29 cellular contexts compared by ENCODE assay signal in the genomic region with DNA sequence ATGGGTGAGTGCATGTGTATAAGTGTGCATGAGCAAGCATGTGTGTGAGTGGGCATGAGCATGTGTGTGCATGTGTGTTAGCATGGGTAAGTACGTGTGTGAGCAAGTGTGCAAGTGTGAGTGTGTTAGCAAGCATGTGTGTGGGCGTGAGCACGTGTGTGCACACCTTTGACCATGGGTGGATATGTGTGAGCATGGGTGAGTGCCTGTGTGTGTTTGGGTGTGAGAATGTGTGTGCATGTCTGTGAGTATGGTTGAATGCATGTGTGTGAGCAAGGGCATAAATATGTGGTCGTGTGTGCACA.
DNase-seq lines count a peak whose midpoint lies in the region; ATAC-seq and TF ChIP-seq lines count a peak whose summit lies in the region.
"Had no signal": no experiment of that assay in that cellular context is flagged by ENCODE, and none has a peak within 500 bp of the region (broad histone marks: within the 10 kb centered on the region; RNA-seq: fewer than 3 reads in every experiment).

No MANE protein-coding gene starts in this region.

- 90% methylated on average over 4 of the region's 4 CpGs for WGBS in esophagus muscularis mucosa

- no peak overlapping the region for H3K4me3 ChIP-seq in esophagus muscularis mucosa
- H3K4me3 ChIP-seq: adrenal gland, GM23338, prostate gland, SJCRH30, upper lobe of left lung had no signal

- peaks cover 0 to 26% (median 0%) of the 10 kb centered on the region in 4 donors for H3K27me3 ChIP-seq in esophagus muscularis mucosa
- H3K27me3 ChIP-seq: neutrophil had no signal

- H3K36me3 Mint-ChIP-seq in activated CD4-positive, alpha-beta T cell treated with anti-CD3 and anti-CD28 coated beads, Interleukin-2, amount 10 ng/mL, durations not matched to agents 7 days and 5 days (ENCODE audit: low read depth) = no peaks in the 10 kb centered on the region
- H3K36me3 Mint-ChIP-seq in activated T-helper 2 cell treated with anti-CD3 and anti-CD28 coated beads, Interferon-gamma antibody, Interleukin-2, Interleukin-4, amounts not matched to agents 10 μg/mL and 5 μg/mL and 100 μg/mL, durations not matched to agents 14 hours and 24 hours and 36 hours (ENCODE audit: low read depth) = no peaks in the 10 kb centered on the region
- H3K36me3 Mint-ChIP-seq in nephron progenitor cell (ENCODE audit: low read depth) = no peaks in the 10 kb centered on the region
- H3K36me3 Mint-ChIP-seq: activated CD8-positive, alpha-beta memory T cell treated with anti-CD3 and anti-CD28 coated beads, Interleukin-2, amount 10 ng/mL, durations not matched to agents 7 days and 5 days; memory B cell; stimulated activated effector memory CD8-positive, alpha-beta T cell treated with anti-CD3 and anti-CD28 coated beads, Interleukin-12 subunit alpha, Interleukin-12 subunit beta, amount 100 ng/mL, for 72 hours had no signal

- CTCF ChIA-PET in activated CD4-positive, alpha-beta T cell treated with anti-CD3 and anti-CD28 coated beads, Interleukin-2, amount 10 ng/mL, durations not matched to agents 7 days and 5 days (lab: Charles Lee) = no interaction called here

- no peaks in the 10 kb centered on the region for H3K4me1 Mint-ChIP-seq in activated CD4-positive, alpha-beta T cell treated with anti-CD3 and anti-CD28 coated beads, Interleukin-2, amount 10 ng/mL, durations not matched to agents 7 days and 5 days
- no peaks in the 10 kb centered on the region for H3K4me1 Mint-ChIP-seq in activated T-helper 2 cell treated with anti-CD3 and anti-CD28 coated beads, Interferon-gamma antibody, Interleukin-2, Interleukin-4, amounts not matched to agents 10 μg/mL and 5 μg/mL and 100 μg/mL, durations not matched to agents 14 hours and 24 hours and 36 hours (ENCODE audit: low read depth)
- peaks cover 28% of the 10 kb centered on the region for H3K4me1 Mint-ChIP-seq in nephron progenitor cell
- H3K4me1 Mint-ChIP-seq: activated CD8-positive, alpha-beta memory T cell treated with anti-CD3 and anti-CD28 coated beads, Interleukin-2, amount 10 ng/mL, durations not matched to agents 7 days and 5 days; GM23338; memory B cell had no signal

- H3K4me3 Mint-ChIP-seq in activated CD4-positive, alpha-beta T cell treated with anti-CD3 and anti-CD28 coated beads, Interleukin-2, amount 10 ng/mL, durations not matched to agents 7 days and 5 days = no peak overlapping the region
- no peak overlapping the region for H3K4me3 Mint-ChIP-seq in activated T-helper 2 cell treated with anti-CD3 and anti-CD28 coated beads, Interferon-gamma antibody, Interleukin-2, Interleukin-4, amounts not matched to agents 10 μg/mL and 5 μg/mL and 100 μg/mL, durations not matched to agents 14 hours and 24 hours and 36 hours (ENCODE audit: low read depth)
- no peak overlapping the region for H3K4me3 Mint-ChIP-seq in nephron progenitor cell
- H3K4me3 Mint-ChIP-seq: activated CD8-positive, alpha-beta memory T cell treated with anti-CD3 and anti-CD28 coated beads, Interleukin-2, amount 10 ng/mL, durations not matched to agents 7 days and 5 days; activated T-cell treated with anti-CD3 and anti-CD28 coated beads, Interleukin-2, amount 50 U/mL, for 72 hours; GM23338; HFFc6; memory B cell; stimulated activated effector memory CD8-positive, alpha-beta T cell treated with anti-CD3 and anti-CD28 coated beads, Interleukin-12 subunit alpha, Interleukin-12 subunit beta, amount 100 ng/mL, for 72 hours had no signal

- peaks cover 0 to 2% (median under 1%) of the 10 kb centered on the region in 4 donors for H3K4me1 ChIP-seq in esophagus muscularis mucosa
- H3K4me1 ChIP-seq: adrenal gland, prostate gland, SJCRH30, upper lobe of left lung had no signal

- no peaks in the 10 kb centered on the region for H3K27me3 Mint-ChIP-seq in activated CD4-positive, alpha-beta T cell treated with anti-CD3 and anti-CD28 coated beads, Interleukin-2, amount 10 ng/mL, durations not matched to agents 7 days and 5 days
- no peaks in the 10 kb centered on the region for H3K27me3 Mint-ChIP-seq in activated T-helper 2 cell treated with anti-CD3 and anti-CD28 coated beads, Interferon-gamma antibody, Interleukin-2, Interleukin-4, amounts not matched to agents 10 μg/mL and 5 μg/mL and 100 μg/mL, durations not matched to agents 14 hours and 24 hours and 36 hours (ENCODE audit: low read depth)
- H3K27me3 Mint-ChIP-seq in nephron progenitor cell (ENCODE audit: low read depth, poor library complexity) = peaks cover 9% of the 10 kb centered on the region
- H3K27me3 Mint-ChIP-seq: activated CD8-positive, alpha-beta memory T cell treated with anti-CD3 and anti-CD28 coated beads, Interleukin-2, amount 10 ng/mL, durations not matched to agents 7 days and 5 days had no signal

- POLR2A ChIA-PET in activated CD4-positive, alpha-beta T cell treated with anti-CD3 and anti-CD28 coated beads, Interleukin-2, amount 10 ng/mL, durations not matched to agents 7 days and 5 days (lab: Charles Lee) = no interaction called here

- intact Hi-C loops in activated T-helper 2 cell treated with anti-CD3 and anti-CD28 coated beads, Interferon-gamma antibody, Interleukin-2, Interleukin-4, amounts not matched to agents 10 μg/mL and 5 μg/mL and 100 μg/mL, durations not matched to agents 14 hours and 24 hours and 36 hours (cut with micrococcal nuclease) = no loop called here
- intact Hi-C loops in esophagus muscularis mucosa (cut with DNase I) (no loop called here), posterior vena cava (cut with DNase I) (no loop called here)

- no peak overlapping the region for H3K27ac Mint-ChIP-seq in activated CD4-positive, alpha-beta T cell treated with anti-CD3 and anti-CD28 coated beads, Interleukin-2, amount 10 ng/mL, durations not matched to agents 7 days and 5 days
- H3K27ac Mint-ChIP-seq in activated T-helper 2 cell treated with anti-CD3 and anti-CD28 coated beads, Interferon-gamma antibody, Interleukin-2, Interleukin-4, amounts not matched to agents 10 μg/mL and 5 μg/mL and 100 μg/mL, durations not matched to agents 14 hours and 24 hours and 36 hours = no peak overlapping the region
- H3K27ac Mint-ChIP-seq in nephron progenitor cell = no peak overlapping the region
- H3K27ac Mint-ChIP-seq: activated CD8-positive, alpha-beta memory T cell treated with anti-CD3 and anti-CD28 coated beads, Interleukin-2, amount 10 ng/mL, durations not matched to agents 7 days and 5 days; activated T-cell treated with anti-CD3 and anti-CD28 coated beads, Interleukin-2, amount 50 U/mL, for 72 hours; GM23338; HFFc6; memory B cell; stimulated activated effector memory CD8-positive, alpha-beta T cell treated with anti-CD3 and anti-CD28 coated beads, Interleukin-12 subunit alpha, Interleukin-12 subunit beta, amount 100 ng/mL, for 72 hours had no signal

- TF ChIP-seq POLR2A in esophagus muscularis mucosa (IDR thresholded peaks at IDR 0.05; ENCODE audit: low read depth) = no peak

- no peak for TF ChIP-seq EP300 in esophagus muscularis mucosa (IDR thresholded peaks at IDR 0.05)

- H3K9me3 Mint-ChIP-seq in activated CD4-positive, alpha-beta T cell treated with anti-CD3 and anti-CD28 coated beads, Interleukin-2, amount 10 ng/mL, durations not matched to agents 7 days and 5 days = peaks cover 21% of the 10 kb centered on the region
- peaks cover 31% of the 10 kb centered on the region for H3K9me3 Mint-ChIP-seq in activated T-helper 2 cell treated with anti-CD3 and anti-CD28 coated beads, Interferon-gamma antibody, Interleukin-2, Interleukin-4, amounts not matched to agents 10 μg/mL and 5 μg/mL and 100 μg/mL, durations not matched to agents 14 hours and 24 hours and 36 hours
- peaks cover 13% of the 10 kb centered on the region for H3K9me3 Mint-ChIP-seq in nephron progenitor cell
- H3K9me3 Mint-ChIP-seq: GM23338 had no signal

- TF ChIP-seq CTCF in esophagus muscularis mucosa (IDR thresholded peaks at IDR 0.05) = no peak
- no peak for TF ChIP-seq CTCF in nephron progenitor cell (IDR thresholded peaks at IDR 0.05)

- H3K27ac ChIP-seq in esophagus muscularis mucosa (replicated peaks in 1 of 4) = no peak overlapping the region
- H3K27ac ChIP-seq: adrenal gland, C4-2B, neutrophil, prostate gland, SJCRH30, upper lobe of left lung had no signal

- DNase-seq in activated CD4-positive, alpha-beta T cell treated with anti-CD3 and anti-CD28 coated beads, Interleukin-2, amount 10 ng/mL, durations not matched to agents 7 days and 5 days = peak; percentile 3
- DNase-seq in activated CD4-positive, alpha-beta T cell treated with anti-CD3 and anti-CD28 coated beads, Interleukin-2, amount 50 U/mL, for 4 hours = no peak
- DNase-seq in activated T-helper 2 cell treated with anti-CD3 and anti-CD28 coated beads, Interferon-gamma antibody, Interleukin-2, Interleukin-4, amounts not matched to agents 10 μg/mL and 5 μg/mL and 100 μg/mL, durations not matched to agents 14 hours and 24 hours and 36 hours (ENCODE audit: low spot score) = peak; percentile 4
- DNase-seq in esophagus muscularis mucosa (ENCODE audit: extremely low spot score) (peak; percentile 64), posterior vena cava (ENCODE audit: low spot score) (peak; percentile 52), nephron progenitor cell (no peak)
- DNase-seq: 8988T; activated naive CD4-positive, alpha-beta T cell treated with Interleukin-2 at 50 U/mL for 16 hours; activated T-cell treated with anti-CD3 and anti-CD28 coated beads, Interleukin-2, amount 50 U/mL, for 72 hours; COR-L47; DMS53; HFFc6; hippocampal formation; NCI-H1092; NCI-H1694; substantia nigra; SW 1271 had no signal

- H3K9me3 ChIP-seq in esophagus muscularis mucosa = no peaks in the 10 kb centered on the region
- H3K9me3 ChIP-seq: adrenal gland, neutrophil, prostate gland, SJCRH30, upper lobe of left lung had no signal

- ATAC-seq in esophagus mucosa = no peak
- no peak for ATAC-seq in HG02870 (IDR thresholded peaks at IDR 0.05; ENCODE audit: unreplicated experiment)
- ATAC-seq: activated CD8-positive, alpha-beta memory T cell treated with anti-CD3 and anti-CD28 coated beads, Interleukin-2, amount 10 ng/mL, durations not matched to agents 7 days and 5 days; activated T-cell treated with anti-CD3 and anti-CD28 coated beads, Interleukin-2, amount 50 U/mL, for 72 hours; GM23338; stimulated activated effector memory CD8-positive, alpha-beta T cell treated with anti-CD3 and anti-CD28 coated beads, Interleukin-12 subunit alpha, Interleukin-12 subunit beta, amount 100 ng/mL, for 72 hours had no signal

- H3K36me3 ChIP-seq in esophagus muscularis mucosa = no peaks in the 10 kb centered on the region
- H3K36me3 ChIP-seq: adrenal gland, neutrophil, prostate gland, SJCRH30, upper lobe of left lung had no signal

Comparison
In these comparisons a context has a peak if more than half of its experiments do, and no peak if none do; other contexts are left out.
1. DNase-seq: peak in activated CD4-positive, alpha-beta T cell treated with anti-CD3 and anti-CD28 coated beads, Interleukin-2, amount 10 ng/mL, durations not matched to agents 7 days and 5 days (single experiment), activated T-helper 2 cell treated with anti-CD3 and anti-CD28 coated beads, Interferon-gamma antibody, Interleukin-2, Interleukin-4, amounts not matched to agents 10 μg/mL and 5 μg/mL and 100 μg/mL, durations not matched to agents 14 hours and 24 hours and 36 hours (single experiment), esophagus muscularis mucosa (single experiment) and posterior vena cava (single experiment); none in activated CD4-positive, alpha-beta T cell treated with anti-CD3 and anti-CD28 coated beads, Interleukin-2, amount 50 U/mL, for 4 hours (0 of 2) and nephron progenitor cell (single experiment).